ENCODE assay signal across 1 cellular context in the genomic region with DNA sequence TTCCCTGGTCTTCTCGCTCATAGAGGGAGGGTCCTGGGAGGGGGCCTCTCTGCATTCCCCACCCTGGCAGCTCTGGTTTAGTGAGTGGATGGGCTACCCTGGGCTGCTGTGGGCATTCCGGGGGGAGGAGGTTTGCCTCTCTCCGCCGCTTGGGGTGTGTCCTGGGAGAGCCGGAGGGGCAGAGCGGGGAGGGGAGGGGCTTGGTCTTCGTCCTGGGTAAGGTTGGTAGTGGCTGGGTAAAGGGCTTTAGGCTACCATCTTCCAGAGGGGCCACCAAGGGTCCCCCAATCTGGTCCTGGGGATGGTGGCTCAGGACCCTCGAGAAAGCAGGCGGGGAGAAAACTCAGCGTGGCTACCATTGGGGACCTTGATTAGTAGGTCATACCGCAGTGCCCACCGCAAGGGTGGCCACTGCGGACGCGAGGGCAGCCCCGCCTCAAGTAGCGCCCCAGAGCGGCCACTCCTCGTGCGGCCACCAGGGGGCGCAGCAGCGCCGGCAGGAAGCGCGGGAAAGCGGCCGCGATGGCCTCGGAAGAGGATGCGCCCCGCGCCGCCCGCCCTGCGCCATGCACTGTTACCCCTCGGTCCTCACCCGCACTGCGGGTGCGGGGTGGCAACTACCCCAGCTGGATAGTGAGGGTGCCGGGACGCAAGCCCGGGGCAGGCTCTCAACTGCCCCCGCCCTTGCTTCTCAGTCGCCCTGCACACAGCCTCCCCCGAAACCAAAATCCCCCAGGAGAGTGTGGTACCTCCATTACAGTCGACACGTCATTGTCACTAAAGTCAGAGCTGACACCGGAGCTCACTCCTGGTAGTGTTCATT.
TF ChIP-seq lines count a peak whose summit lies in the region.

No MANE protein-coding gene starts in this region.

TF ChIP-seq in HEK293, 187 proteins besides CTCF, POLR2A, EP300 and RAD21 (continued from another document):
- TF ChIP-seq, protein P1, sequence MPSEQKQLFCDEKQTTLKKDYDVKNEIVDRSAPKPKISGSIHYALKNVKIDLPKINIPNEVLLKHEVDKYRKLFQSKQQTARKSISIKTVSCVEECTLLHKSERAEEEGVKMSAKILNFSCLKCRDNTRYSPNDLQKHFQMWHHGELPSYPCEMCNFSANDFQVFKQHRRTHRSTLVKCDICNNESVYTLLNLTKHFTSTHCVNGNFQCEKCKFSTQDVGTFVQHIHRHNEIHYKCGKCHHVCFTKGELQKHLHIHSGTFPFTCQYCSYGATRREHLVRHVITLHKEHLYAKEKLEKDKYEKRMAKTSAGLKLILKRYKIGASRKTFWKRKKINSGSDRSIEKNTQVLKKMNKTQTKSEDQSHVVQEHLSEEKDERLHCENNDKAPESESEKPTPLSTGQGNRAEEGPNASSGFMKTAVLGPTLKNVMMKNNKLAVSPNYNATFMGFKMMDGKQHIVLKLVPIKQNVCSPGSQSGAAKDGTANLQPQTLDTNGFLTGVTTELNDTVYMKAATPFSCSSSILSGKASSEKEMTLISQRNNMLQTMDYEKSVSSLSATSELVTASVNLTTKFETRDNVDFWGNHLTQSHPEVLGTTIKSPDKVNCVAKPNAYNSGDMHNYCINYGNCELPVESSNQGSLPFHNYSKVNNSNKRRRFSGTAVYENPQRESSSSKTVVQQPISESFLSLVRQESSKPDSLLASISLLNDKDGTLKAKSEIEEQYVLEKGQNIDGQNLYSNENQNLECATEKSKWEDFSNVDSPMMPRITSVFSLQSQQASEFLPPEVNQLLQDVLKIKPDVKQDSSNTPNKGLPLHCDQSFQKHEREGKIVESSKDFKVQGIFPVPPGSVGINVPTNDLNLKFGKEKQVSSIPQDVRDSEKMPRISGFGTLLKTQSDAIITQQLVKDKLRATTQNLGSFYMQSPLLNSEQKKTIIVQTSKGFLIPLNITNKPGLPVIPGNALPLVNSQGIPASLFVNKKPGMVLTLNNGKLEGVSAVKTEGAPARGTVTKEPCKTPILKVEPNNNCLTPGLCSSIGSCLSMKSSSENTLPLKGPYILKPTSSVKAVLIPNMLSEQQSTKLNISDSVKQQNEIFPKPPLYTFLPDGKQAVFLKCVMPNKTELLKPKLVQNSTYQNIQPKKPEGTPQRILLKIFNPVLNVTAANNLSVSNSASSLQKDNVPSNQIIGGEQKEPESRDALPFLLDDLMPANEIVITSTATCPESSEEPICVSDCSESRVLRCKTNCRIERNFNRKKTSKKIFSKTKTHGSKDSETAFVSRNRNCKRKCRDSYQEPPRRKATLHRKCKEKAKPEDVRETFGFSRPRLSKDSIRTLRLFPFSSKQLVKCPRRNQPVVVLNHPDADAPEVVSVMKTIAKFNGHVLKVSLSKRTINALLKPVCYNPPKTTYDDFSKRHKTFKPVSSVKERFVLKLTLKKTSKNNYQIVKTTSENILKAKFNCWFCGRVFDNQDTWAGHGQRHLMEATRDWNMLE (tag by site-specific recombination; conservative IDR thresholded peaks at IDR 0.05; ENCODE audit: low read depth) = peak; percentile 50; the same call in 1 of the 2 replicates
- TF ChIP-seq KLF16 (tag by site-specific recombination; IDR thresholded peaks at IDR 0.05) (peak; percentile 63; the same call in 1 of the 2 replicates), ZNF292 (tag by site-specific recombination; IDR thresholded peaks at IDR 0.05; ENCODE audit: borderline replicate concordance, low read depth) (no peak), IKZF3 (tag by site-specific recombination; IDR thresholded peaks at IDR 0.05) (no peak), ZBTB17 (tag by site-specific recombination; IDR thresholded peaks at IDR 0.05) (no peak), ZSCAN16 (tag by site-specific recombination; IDR thresholded peaks at IDR 0.05) (no peak), ZNF133 (tag by site-specific recombination; IDR thresholded peaks at IDR 0.05) (0 out of 2 replicates have a peak, but pooled peaks have one; percentile 9), ZIC2 (tag by site-specific recombination; IDR thresholded peaks at IDR 0.05) (no peak), HOXD13 (CRISPR knock-in tag; IDR thresholded peaks at IDR 0.05; ENCODE audit: borderline replicate concordance) (no peak), YY1 (tag by site-specific recombination; IDR thresholded peaks at IDR 0.05) (peak; percentile 83), KLF10 (tag by site-specific recombination; IDR thresholded peaks at IDR 0.05) (no peak)
- TF ChIP-seq, protein P2, sequence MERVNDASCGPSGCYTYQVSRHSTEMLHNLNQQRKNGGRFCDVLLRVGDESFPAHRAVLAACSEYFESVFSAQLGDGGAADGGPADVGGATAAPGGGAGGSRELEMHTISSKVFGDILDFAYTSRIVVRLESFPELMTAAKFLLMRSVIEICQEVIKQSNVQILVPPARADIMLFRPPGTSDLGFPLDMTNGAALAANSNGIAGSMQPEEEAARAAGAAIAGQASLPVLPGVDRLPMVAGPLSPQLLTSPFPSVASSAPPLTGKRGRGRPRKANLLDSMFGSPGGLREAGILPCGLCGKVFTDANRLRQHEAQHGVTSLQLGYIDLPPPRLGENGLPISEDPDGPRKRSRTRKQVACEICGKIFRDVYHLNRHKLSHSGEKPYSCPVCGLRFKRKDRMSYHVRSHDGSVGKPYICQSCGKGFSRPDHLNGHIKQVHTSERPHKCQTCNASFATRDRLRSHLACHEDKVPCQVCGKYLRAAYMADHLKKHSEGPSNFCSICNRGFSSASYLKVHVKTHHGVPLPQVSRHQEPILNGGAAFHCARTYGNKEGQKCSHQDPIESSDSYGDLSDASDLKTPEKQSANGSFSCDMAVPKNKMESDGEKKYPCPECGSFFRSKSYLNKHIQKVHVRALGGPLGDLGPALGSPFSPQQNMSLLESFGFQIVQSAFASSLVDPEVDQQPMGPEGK (tag by site-specific recombination; IDR thresholded peaks at IDR 0.05) = no peak; the same call in 1 of the 2 replicates
- TF ChIP-seq, protein P3, sequence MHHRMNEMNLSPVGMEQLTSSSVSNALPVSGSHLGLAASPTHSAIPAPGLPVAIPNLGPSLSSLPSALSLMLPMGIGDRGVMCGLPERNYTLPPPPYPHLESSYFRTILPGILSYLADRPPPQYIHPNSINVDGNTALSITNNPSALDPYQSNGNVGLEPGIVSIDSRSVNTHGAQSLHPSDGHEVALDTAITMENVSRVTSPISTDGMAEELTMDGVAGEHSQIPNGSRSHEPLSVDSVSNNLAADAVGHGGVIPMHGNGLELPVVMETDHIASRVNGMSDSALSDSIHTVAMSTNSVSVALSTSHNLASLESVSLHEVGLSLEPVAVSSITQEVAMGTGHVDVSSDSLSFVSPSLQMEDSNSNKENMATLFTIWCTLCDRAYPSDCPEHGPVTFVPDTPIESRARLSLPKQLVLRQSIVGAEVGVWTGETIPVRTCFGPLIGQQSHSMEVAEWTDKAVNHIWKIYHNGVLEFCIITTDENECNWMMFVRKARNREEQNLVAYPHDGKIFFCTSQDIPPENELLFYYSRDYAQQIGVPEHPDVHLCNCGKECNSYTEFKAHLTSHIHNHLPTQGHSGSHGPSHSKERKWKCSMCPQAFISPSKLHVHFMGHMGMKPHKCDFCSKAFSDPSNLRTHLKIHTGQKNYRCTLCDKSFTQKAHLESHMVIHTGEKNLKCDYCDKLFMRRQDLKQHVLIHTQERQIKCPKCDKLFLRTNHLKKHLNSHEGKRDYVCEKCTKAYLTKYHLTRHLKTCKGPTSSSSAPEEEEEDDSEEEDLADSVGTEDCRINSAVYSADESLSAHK (tag by site-specific recombination; IDR thresholded peaks at IDR 0.05) = no peak
